Comparison of ENCODE assay signal across 17 cellular contexts in the genomic region with DNA sequence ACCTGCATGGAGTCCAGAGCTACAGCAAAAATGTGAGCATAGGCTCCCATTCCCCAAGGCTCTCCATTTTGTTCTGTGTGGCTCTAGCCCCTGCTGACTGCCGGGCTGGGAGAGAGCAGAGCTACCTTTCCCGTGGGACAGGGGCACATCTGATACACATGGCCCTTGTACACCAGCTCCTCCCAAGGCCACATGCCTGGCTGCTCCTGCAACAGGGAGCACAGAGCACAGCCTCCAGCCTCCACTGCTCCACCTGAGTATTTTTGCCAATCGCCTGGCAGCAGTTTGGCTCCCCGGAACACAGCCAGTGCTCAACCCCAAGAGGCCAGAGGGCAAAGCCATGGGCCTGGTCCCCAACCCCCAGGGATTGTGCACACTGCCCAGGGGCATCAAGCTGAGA.
"Had no signal": no experiment of that assay in that cellular context is flagged by ENCODE, and none has a peak within 500 bp of the region (broad histone marks: within the 10 kb centered on the region; RNA-seq: fewer than 3 reads in every experiment).

No MANE protein-coding gene starts in this region.

- H3K9me3 ChIP-seq: ascending aorta, lower lobe of right lung had no signal

- H3K4me3 Mint-ChIP-seq: activated naive CD4-positive, alpha-beta T cell treated with anti-CD3 and anti-CD28 coated beads for 36 hours; activated naive CD8-positive, alpha-beta T cell treated with anti-CD3 and anti-CD28 coated beads, Interleukin-2, amount 50 U/mL, for 24 hours; activated T-cell treated with anti-CD3 and anti-CD28 coated beads, Interleukin-2, amount 50 U/mL, for 4 hours; natural killer cell treated with Interleukin-12 subunit alpha and Interleukin-12 subunit beta and Interleukin-15 and Interleukin-18, amount 100 ng/mL, for 72 hours had no signal

- H3K9me3 Mint-ChIP-seq: activated naive CD4-positive, alpha-beta T cell treated with anti-CD3 and anti-CD28 coated beads for 36 hours; activated naive CD8-positive, alpha-beta T cell treated with anti-CD3 and anti-CD28 coated beads, Interleukin-2, amount 50 U/mL, for 24 hours; natural killer cell treated with Interleukin-12 subunit alpha and Interleukin-12 subunit beta and Interleukin-15 and Interleukin-18, amount 100 ng/mL, for 72 hours had no signal

- H3K27ac ChIP-seq: ascending aorta, gastroesophageal sphincter, lower lobe of right lung, sigmoid colon, spleen had no signal

- H3K27me3 ChIP-seq: ascending aorta, sigmoid colon had no signal

- H3K4me1 ChIP-seq: ascending aorta, gastroesophageal sphincter, lower lobe of right lung, sigmoid colon, spleen had no signal

- H3K36me3 Mint-ChIP-seq: natural killer cell treated with Interleukin-12 subunit alpha and Interleukin-12 subunit beta and Interleukin-15 and Interleukin-18, amount 100 ng/mL, for 72 hours had no signal

- H3K27ac Mint-ChIP-seq: activated naive CD4-positive, alpha-beta T cell treated with anti-CD3 and anti-CD28 coated beads for 36 hours; activated naive CD8-positive, alpha-beta T cell treated with anti-CD3 and anti-CD28 coated beads, Interleukin-2, amount 50 U/mL, for 24 hours; natural killer cell treated with Interleukin-12 subunit alpha and Interleukin-12 subunit beta and Interleukin-15 and Interleukin-18, amount 100 ng/mL, for 72 hours had no signal

- H3K36me3 ChIP-seq: ascending aorta, gastroesophageal sphincter, lower lobe of right lung, sigmoid colon, spleen had no signal

- DNase-seq: activated CD4-positive, alpha-beta T cell treated with anti-CD3 and anti-CD28 coated beads, Interleukin-2, amount 50 U/mL, for 1 hour; activated CD8-positive, alpha-beta memory T cell treated with anti-CD3 and anti-CD28 coated beads, Interleukin-2, amount 50 U/mL, for 4 hours; activated naive CD4-positive, alpha-beta T cell treated with anti-CD3 and anti-CD28 coated beads for 36 hours; activated naive CD8-positive, alpha-beta T cell treated with anti-CD3 and anti-CD28 coated beads, Interleukin-2, amount 50 U/mL, for 24 hours; activated T-cell treated with anti-CD3 and anti-CD28 coated beads, Interleukin-2, amount 50 U/mL, for 4 hours; cortex of kidney; effector CD4-positive, alpha-beta T cell; lower lobe of right lung; nucleus accumbens; sigmoid colon; spleen; stimulated activated CD4-positive, alpha-beta T cell treated with anti-CD3 and anti-CD28 coated beads, Interleukin-4, amount 100 ng/mL, for 4 hours; stimulated activated naive CD4-positive, alpha-beta T cell had no signal

- ATAC-seq: activated CD4-positive, CD25-positive, alpha-beta regulatory T cell treated with anti-CD3 and anti-CD28 coated beads, Interleukin-2, amount 50 U/mL, for 24 hours; activated T-cell treated with anti-CD3 and anti-CD28 coated beads, Interleukin-2, amount 50 U/mL, for 4 hours; gastroesophageal sphincter had no signal

- H3K4me1 Mint-ChIP-seq: activated naive CD8-positive, alpha-beta T cell treated with anti-CD3 and anti-CD28 coated beads, Interleukin-2, amount 50 U/mL, for 24 hours had no signal

- H3K4me3 ChIP-seq: ascending aorta, gastroesophageal sphincter, lower lobe of right lung, sigmoid colon, spleen had no signal
